In the genomic region with DNA sequence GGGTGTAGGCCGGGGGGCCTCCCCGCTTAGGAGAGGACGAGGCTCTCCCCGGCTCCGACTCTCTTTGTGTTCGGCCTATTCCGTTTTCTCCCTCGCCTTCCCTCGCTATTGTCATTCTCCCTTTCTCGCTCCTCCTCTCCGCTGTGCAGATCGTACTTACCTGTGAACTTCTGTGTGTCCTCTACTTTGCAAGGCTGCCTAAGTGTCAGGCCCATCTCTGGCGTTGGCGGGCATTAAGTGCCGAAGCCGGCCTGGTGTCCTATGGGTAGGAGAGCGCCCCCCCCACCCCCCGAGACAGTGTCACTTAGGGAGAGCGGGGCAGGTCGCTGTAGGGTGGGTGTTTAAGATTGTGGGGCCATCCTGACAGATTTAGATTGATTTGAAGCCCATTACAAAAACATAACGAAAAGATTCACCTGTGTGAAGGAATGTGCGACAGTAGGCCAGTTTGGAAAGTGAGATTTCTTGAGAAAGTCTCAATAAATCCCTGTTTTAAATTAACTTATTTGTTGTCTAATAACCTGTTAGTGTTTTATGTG, we compare ENCODE assay signal across 8 cellular contexts. TPM values are rescaled to one million over a fixed set of nuclear protein-coding genes. Genes with fewer than 3 reads are reported as not detected.
DNase-seq lines count a peak whose midpoint lies in the region; ATAC-seq and TF ChIP-seq lines count a peak whose summit lies in the region.

No MANE protein-coding gene starts in this region.

- peaks cover 35% of the 10 kb centered on the region for H3K9me3 Mint-ChIP-seq in WTC11

- no peak for DNase-seq in GM12864 (ENCODE audit: low read depth)
- peak; percentile 57 for DNase-seq in KBM-7
- DNase-seq in WTC11 (ENCODE audit: low spot score): peak; percentile 22
- DNase-seq in coronary artery (ENCODE audit: low spot score): no peak
- peak in 1 of 2 donors; percentile 36 for DNase-seq in lower leg skin (ENCODE audit: low spot score in 2 of 2)
- peak; percentile 10 for DNase-seq in stimulated activated CD8-positive, alpha-beta memory T cell treated with anti-CD3 and anti-CD28 coated beads, Interleukin-12 subunit alpha, Interleukin-12 subunit beta, amount 100 ng/mL, for 1 hour (ENCODE audit: low read depth)
- DNase-seq in mucosa of gallbladder (ENCODE audit: low spot score): no peak

- H3K27me3 Mint-ChIP-seq in WTC11 (ENCODE audit: low read depth): 0 out of 2 replicates have a peak, but pooled peaks cover 2% of the 10 kb centered on the region

- H3K4me3 ChIP-seq in GM12864 (ENCODE audit: low read depth, low read length) (peak overlapping the region; percentile 74), coronary artery (peak overlapping the region; percentile 96), lower leg skin (ENCODE audit: low read depth, poor library complexity, severe bottlenecking) (peak overlapping the region; percentile 96)

- in situ Hi-C loops in KBM-7 (cut with MboI; ENCODE audit: low pct_unique_long_range_greater_than_20kb, low sequenced_read_pairs): no loop called here

- intact Hi-C loops in lower leg skin (cut with DNase I; ENCODE audit: low total_unique reads): no loop called here

- peak overlapping the region; percentile 99 for H3K27ac Mint-ChIP-seq in WTC11

- CTCF ChIA-PET in WTC11 (lab: Charles Lee): interaction anchor here (1.5 kb wide), 1 partner anchor 46 kb away, joined by 15 read pairs; no protein-coding TSS in a partner anchor

- WGBS in lower leg skin, 2 donors: 1% methylated on average over 22 of the region's 22 CpGs

- peak; percentile 35 for ATAC-seq in GM21825 (IDR thresholded peaks at IDR 0.05; ENCODE audit: unreplicated experiment)
- peak; percentile 33 for ATAC-seq in WTC11

- peak overlapping the region; percentile 93 for H3K4me3 Mint-ChIP-seq in WTC11

- TF ChIP-seq POLR2A in lower leg skin (IDR thresholded peaks at IDR 0.05): no peak

- peaks cover 29% of the 10 kb centered on the region for H3K4me1 Mint-ChIP-seq in WTC11

- H3K36me3 Mint-ChIP-seq in WTC11: peaks cover 65% of the 10 kb centered on the region

- POLR2A ChIA-PET in WTC11 (lab: Charles Lee): no interaction called here

- H3K27ac ChIP-seq in coronary artery: peak overlapping the region; percentile 95 to 98

- TF ChIP-seq CTCF in GM12864 (IDR thresholded peaks at IDR 0.05; ENCODE audit: low read depth, low read length, missing control alignments) (no peak), WTC11 (IDR thresholded peaks at IDR 0.05) (no peak), coronary artery (IDR thresholded peaks at IDR 0.05) (no peak), lower leg skin (IDR thresholded peaks at IDR 0.05) (no peak)

TF ChIP-seq in WTC11, 78 proteins besides CTCF, POLR2A, EP300 and RAD21:
- TF ChIP-seq CBFB (CRISPR knock-in tag; IDR thresholded peaks at IDR 0.05; ENCODE audit: low read depth): no peak
- TF ChIP-seq GRHL2 (CRISPR knock-in tag; IDR thresholded peaks at IDR 0.05; ENCODE audit: insufficient replicate concordance, severe bottlenecking): no peak
- TF ChIP-seq TEAD1 (CRISPR knock-in tag; IDR thresholded peaks at IDR 0.05): no peak
- TF ChIP-seq, protein P1, sequence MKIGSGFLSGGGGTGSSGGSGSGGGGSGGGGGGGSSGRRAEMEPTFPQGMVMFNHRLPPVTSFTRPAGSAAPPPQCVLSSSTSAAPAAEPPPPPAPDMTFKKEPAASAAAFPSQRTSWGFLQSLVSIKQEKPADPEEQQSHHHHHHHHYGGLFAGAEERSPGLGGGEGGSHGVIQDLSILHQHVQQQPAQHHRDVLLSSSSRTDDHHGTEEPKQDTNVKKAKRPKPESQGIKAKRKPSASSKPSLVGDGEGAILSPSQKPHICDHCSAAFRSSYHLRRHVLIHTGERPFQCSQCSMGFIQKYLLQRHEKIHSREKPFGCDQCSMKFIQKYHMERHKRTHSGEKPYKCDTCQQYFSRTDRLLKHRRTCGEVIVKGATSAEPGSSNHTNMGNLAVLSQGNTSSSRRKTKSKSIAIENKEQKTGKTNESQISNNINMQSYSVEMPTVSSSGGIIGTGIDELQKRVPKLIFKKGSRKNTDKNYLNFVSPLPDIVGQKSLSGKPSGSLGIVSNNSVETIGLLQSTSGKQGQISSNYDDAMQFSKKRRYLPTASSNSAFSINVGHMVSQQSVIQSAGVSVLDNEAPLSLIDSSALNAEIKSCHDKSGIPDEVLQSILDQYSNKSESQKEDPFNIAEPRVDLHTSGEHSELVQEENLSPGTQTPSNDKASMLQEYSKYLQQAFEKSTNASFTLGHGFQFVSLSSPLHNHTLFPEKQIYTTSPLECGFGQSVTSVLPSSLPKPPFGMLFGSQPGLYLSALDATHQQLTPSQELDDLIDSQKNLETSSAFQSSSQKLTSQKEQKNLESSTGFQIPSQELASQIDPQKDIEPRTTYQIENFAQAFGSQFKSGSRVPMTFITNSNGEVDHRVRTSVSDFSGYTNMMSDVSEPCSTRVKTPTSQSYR (CRISPR knock-in tag; IDR thresholded peaks at IDR 0.05): no peak
- no peak for TF ChIP-seq JUN (CRISPR knock-in tag; IDR thresholded peaks at IDR 0.05)
- no peak for TF ChIP-seq NR3C1 (CRISPR knock-in tag; conservative IDR thresholded peaks at IDR 0.05; ENCODE audit: low read depth)
- no peak for TF ChIP-seq IRF2 (CRISPR knock-in tag; IDR thresholded peaks at IDR 0.05; ENCODE audit: borderline replicate concordance, low read depth)
- TF ChIP-seq NFYB (CRISPR knock-in tag; conservative IDR thresholded peaks at IDR 0.05; ENCODE audit: low read depth): no peak
- no peak for TF ChIP-seq FOXJ3 (CRISPR knock-in tag; IDR thresholded peaks at IDR 0.05; ENCODE audit: borderline replicate concordance)

RNA-seq across cellular contexts. Expression of a gene that starts 0.6 kb away (rescaled TPM):
- total RNA-seq in WTC11 (2021): 77.1 to 81.8 TPM (median 77.9 TPM) in 3 replicates
- 10 to 100 TPM; 35.8 to 83.9 (median 56.7) TPM for total RNA-seq in lower leg skin
- total RNA-seq in mucosa of gallbladder: 59.1 TPM

Comparison
In these comparisons a context has a peak if more than half of its experiments do, and no peak if none do; other contexts are left out.
1. DNase-seq: peak in KBM-7 (single experiment), WTC11 (single experiment) and stimulated activated CD8-positive, alpha-beta memory T cell treated with anti-CD3 and anti-CD28 coated beads, Interleukin-12 subunit alpha, Interleukin-12 subunit beta, amount 100 ng/mL, for 1 hour (single experiment); none in GM12864 (single experiment), coronary artery (single experiment) and mucosa of gallbladder (single experiment).
2. Peak in every context shown above with its lines, with median percentiles within 50 percentile points of each other: H3K4me3 ChIP-seq.